In genomic region chr12:104566244-104566993, GRCh38 we compare ENCODE assay signal across 1 cellular context.
A peak's percentile ranks its signal among the peaks of the same experiment; 100 is the strongest.
TF ChIP-seq lines count a peak whose summit lies in the region.

No MANE protein-coding gene starts in this region.

TF ChIP-seq in GM12878, 131 proteins besides CTCF, POLR2A, EP300 and RAD21 (continued from another document):
- TF ChIP-seq CREM (IDR thresholded peaks at IDR 0.05; ENCODE audit: low read depth) (0 out of 2 replicates have a peak, but pooled peaks have one; percentile 15), ETV6 (conservative IDR thresholded peaks at IDR 0.05 in 1 of 2, IDR thresholded peaks at IDR 0.05 in 1 of 2; ENCODE audit: borderline replicate concordance in 1 of 2, low read depth in 1 of 2) (0 out of 4 replicates have a peak, but pooled peaks of 1 of the 2 experiments have one; percentile 41), CBX3 (IDR thresholded peaks at IDR 0.05; ENCODE audit: borderline replicate concordance, low read depth) (no peak), NR2F1 (conservative IDR thresholded peaks at IDR 0.05) (no peak), USF1 (IDR thresholded peaks at IDR 0.05; ENCODE audit: borderline replicate concordance, extremely low read length, insufficient read depth, low read depth, low read length) (no peak), ZNF207 (IDR thresholded peaks at IDR 0.05; ENCODE audit: borderline replicate concordance) (no peak), SREBF2 (IDR thresholded peaks at IDR 0.05; ENCODE audit: low read length) (no peak), RFX5 (IDR thresholded peaks at IDR 0.05; ENCODE audit: low read depth, low read length) (no peak), RUNX3 (IDR thresholded peaks at IDR 0.05; ENCODE audit: low read length) (peak; percentile 51), JUNB (IDR thresholded peaks at IDR 0.05) (peak; percentile 44), TAF1 (IDR thresholded peaks at IDR 0.05; ENCODE audit: borderline replicate concordance, low read depth, low read length) (no peak), SRF (IDR thresholded peaks at IDR 0.05; ENCODE audit: low read depth in 2 of 2, low read length in 2 of 2) (peak in 1 of 2 experiments; percentile 90; a peak in 2 of 4 replicates), MLLT1 (IDR thresholded peaks at IDR 0.05) (peak; percentile 92), MEF2B (IDR thresholded peaks at IDR 0.05; ENCODE audit: partially characterized antibody, poor library complexity, severe bottlenecking) (peak; percentile 19)
